In the genomic region with DNA sequence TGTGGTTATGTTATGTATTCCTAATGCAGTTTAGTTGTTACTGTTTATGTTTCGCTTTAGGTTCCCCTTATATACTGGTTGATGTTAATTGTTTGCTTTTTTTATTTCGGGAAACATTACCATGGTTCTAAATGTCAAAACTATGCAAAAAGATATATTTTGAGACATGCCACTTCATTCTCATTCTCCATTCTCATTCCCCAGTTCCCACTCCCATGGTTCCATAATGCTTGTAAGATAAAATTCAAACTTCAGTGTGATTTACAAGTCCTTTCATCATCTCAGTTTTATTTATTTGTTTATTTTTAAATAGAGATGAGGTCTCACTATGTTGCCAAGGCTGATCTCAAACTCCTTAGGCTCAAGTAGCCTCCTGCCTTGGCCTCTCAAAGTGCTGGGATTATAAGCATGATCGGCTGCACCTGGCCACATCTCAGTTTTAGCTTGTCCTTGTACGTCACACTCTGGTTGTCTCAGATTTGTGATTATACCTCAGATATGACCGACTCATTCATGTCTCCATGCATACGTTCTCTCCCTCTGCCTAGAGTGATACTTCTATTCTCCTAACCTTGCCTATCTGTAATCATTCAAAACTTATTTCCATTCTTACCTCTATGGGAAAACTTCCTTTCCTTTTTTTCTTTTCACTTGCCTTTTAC, we compare ENCODE assay signal across 1 cellular context.
TF ChIP-seq lines count a peak whose summit lies in the region.

No MANE protein-coding gene starts in this region.

TF ChIP-seq in SK-N-SH treated with all-trans-retinoic acid at 6 μM for 48 hours, 23 proteins besides CTCF, POLR2A, EP300 and RAD21 (continued from another document):
- TF ChIP-seq, protein P1, sequence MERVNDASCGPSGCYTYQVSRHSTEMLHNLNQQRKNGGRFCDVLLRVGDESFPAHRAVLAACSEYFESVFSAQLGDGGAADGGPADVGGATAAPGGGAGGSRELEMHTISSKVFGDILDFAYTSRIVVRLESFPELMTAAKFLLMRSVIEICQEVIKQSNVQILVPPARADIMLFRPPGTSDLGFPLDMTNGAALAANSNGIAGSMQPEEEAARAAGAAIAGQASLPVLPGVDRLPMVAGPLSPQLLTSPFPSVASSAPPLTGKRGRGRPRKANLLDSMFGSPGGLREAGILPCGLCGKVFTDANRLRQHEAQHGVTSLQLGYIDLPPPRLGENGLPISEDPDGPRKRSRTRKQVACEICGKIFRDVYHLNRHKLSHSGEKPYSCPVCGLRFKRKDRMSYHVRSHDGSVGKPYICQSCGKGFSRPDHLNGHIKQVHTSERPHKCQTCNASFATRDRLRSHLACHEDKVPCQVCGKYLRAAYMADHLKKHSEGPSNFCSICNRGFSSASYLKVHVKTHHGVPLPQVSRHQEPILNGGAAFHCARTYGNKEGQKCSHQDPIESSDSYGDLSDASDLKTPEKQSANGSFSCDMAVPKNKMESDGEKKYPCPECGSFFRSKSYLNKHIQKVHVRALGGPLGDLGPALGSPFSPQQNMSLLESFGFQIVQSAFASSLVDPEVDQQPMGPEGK (CRISPR knock-in tag; IDR thresholded peaks at IDR 0.05; ENCODE audit: borderline replicate concordance), result no peak
- TF ChIP-seq ZFP30 (CRISPR knock-in tag; IDR thresholded peaks at IDR 0.05), result no peak
TF ChIP-seq in SK-N-SH treated with all-trans-retinoic acid at 6 μM for 48 hours: peak in this region for 0.
